In the genomic region with DNA sequence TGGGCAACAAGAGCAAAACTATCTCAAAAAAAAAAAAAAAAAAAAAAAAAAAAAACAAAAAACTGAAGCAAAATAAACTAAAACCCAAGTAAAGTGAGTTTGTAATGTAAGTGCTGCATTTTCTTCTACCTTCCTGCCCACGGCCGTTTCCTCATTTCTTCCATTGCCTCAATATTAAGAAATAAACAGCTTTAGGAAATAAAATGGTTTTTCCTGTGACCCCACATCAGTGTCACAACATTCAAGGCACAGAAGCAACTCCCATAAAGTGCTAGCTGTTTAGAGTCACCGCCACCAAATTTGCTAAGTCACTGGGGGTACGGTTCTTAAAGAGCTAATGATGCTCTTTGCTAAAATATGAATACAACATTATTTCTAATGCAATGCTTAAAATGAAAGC, we compare ENCODE assay signal across 8 cellular contexts. TPM values are rescaled to one million over a fixed set of nuclear protein-coding genes. Genes with fewer than 3 reads are reported as not detected.
A peak's percentile ranks its signal among the peaks of the same experiment; 100 is the strongest.
DNase-seq lines count a peak whose midpoint lies in the region; ATAC-seq, FAIRE-seq and TF ChIP-seq lines count a peak whose summit lies in the region.

No MANE protein-coding gene starts in this region.

- no peaks in the 10 kb centered on the region for H3K27me3 ChIP-seq in SJSA1 (replicated peaks)
- H3K27me3 ChIP-seq in skeletal muscle tissue (ENCODE audit: control insufficient read depth in 3 of 3, insufficient read depth in 3 of 3, low read length in 3 of 3) = no peaks in the 10 kb centered on the region

- H3K4me1 Mint-ChIP-seq in HFFc6 (ENCODE audit: low read depth) (peaks cover 67% of the 10 kb centered on the region), endothelial cell (ENCODE audit: unreplicated experiment) (peaks cover 43% of the 10 kb centered on the region)

- H3K36me3 ChIP-seq in SJSA1 = peaks cover 56% of the 10 kb centered on the region
- H3K36me3 ChIP-seq in skeletal muscle tissue (ENCODE audit: control insufficient read depth in 3 of 3, insufficient read depth in 3 of 3, low read length in 3 of 3) = peaks cover 0 to 2% (median 0%) of the 10 kb centered on the region in 3 donors

- TF ChIP-seq CTCF in HFFc6 (IDR thresholded peaks at IDR 0.05) (no peak), endothelial cell (IDR thresholded peaks at IDR 0.05; ENCODE audit: unreplicated experiment) (no peak)

- H3K4me1 ChIP-seq in SJSA1 (replicated peaks) (peaks cover 45% of the 10 kb centered on the region), skeletal muscle tissue (ENCODE audit: control insufficient read depth in 3 of 3, insufficient read depth in 3 of 3, low read length in 3 of 3) (peaks cover 61 to 67% (median 66%) of the 10 kb centered on the region in 3 donors)

- H3K9ac ChIP-seq in skeletal muscle tissue (ENCODE audit: low read depth in 1 of 3, low read length in 3 of 3) = peak overlapping the region; percentile 82 to 99 (median 96)

- H3K4me3 Mint-ChIP-seq in HFFc6 (peak overlapping the region; percentile 99), endothelial cell (ENCODE audit: unreplicated experiment) (peak overlapping the region; percentile 58)

- H3K4me3 ChIP-seq in SJSA1 (peak overlapping the region; percentile 76), skeletal muscle tissue (ENCODE audit: low read length in 3 of 3) (peak overlapping the region; percentile 59 to 91 (median 84))

- H3K36me3 Mint-ChIP-seq in HFFc6 (ENCODE audit: low read depth) (peaks cover 50% of the 10 kb centered on the region), endothelial cell (ENCODE audit: low read depth, unreplicated experiment) (peaks cover 22% of the 10 kb centered on the region)

- no peak for TF ChIP-seq POLR2A in H54 (IDR thresholded peaks at IDR 0.05; ENCODE audit: low read depth, low read length)

- ATAC-seq in left lobe of liver (no peak), HG02884 (IDR thresholded peaks at IDR 0.05; ENCODE audit: unreplicated experiment) (no peak)

- no peak for FAIRE-seq in H54 (lab: Jason Lieb, UNC)

- H3K9me3 Mint-ChIP-seq in HFFc6 = no peaks in the 10 kb centered on the region
- no peaks in the 10 kb centered on the region for H3K9me3 Mint-ChIP-seq in endothelial cell (ENCODE audit: unreplicated experiment)

- no peaks in the 10 kb centered on the region for H3K9me3 ChIP-seq in SJSA1 (replicated peaks)
- H3K9me3 ChIP-seq in skeletal muscle tissue (ENCODE audit: control insufficient read depth in 3 of 3, low read length in 3 of 3) = no peaks in the 10 kb centered on the region

- H3K27ac ChIP-seq in SJSA1 = peak overlapping the region; percentile 69
- peak overlapping the region; percentile 86 for H3K27ac ChIP-seq in skeletal muscle tissue (ENCODE audit: low read depth, low read length)

- DNase-seq in HFFc6 (no peak), SJSA1 (ENCODE audit: low read depth in 1 of 2, low spot score in 2 of 2) (no peak), endothelial cell (ENCODE audit: low spot score) (no peak), H54 (ENCODE audit: insufficient read length, low spot score) (no peak), C1 segment of cervical spinal cord (lab: John Stamatoyannopoulos, UW) (no peak), left lobe of liver (ENCODE audit: low spot score) (no peak)

- H3K27ac Mint-ChIP-seq in HFFc6 (peak overlapping the region; percentile 98), endothelial cell (ENCODE audit: unreplicated experiment) (no peak overlapping the region)

- peaks cover 15% of the 10 kb centered on the region for H3K27me3 Mint-ChIP-seq in HFFc6 (ENCODE audit: insufficient read depth)
- H3K27me3 Mint-ChIP-seq in endothelial cell (ENCODE audit: unreplicated experiment) = peaks cover 7% of the 10 kb centered on the region

RNA-seq across cellular contexts. Expression of a gene that starts 3.3 kb away (rescaled TPM):
- 1,000 to 10,000 TPM; 2,533 to 2,832 (median 2,656) TPM for total RNA-seq in HFFc6 (2021; fragmentation: NEBNext Ultra II Directional; extraction: Animal tissue kit (Norgen Biotek cat#: 25700))
- total RNA-seq in SJSA1 (2014; rRNA removed; shearing (Covaris generic)) = 1,365 and 1,516 TPM in 2 replicates
- total RNA-seq in endothelial cell (ENCODE audit: unreplicated experiment) (604 TPM), skeletal muscle tissue (769 TPM), left lobe of liver (31.0 TPM)

RNA-seq across cellular contexts. Expression of a gene that starts 30.1 kb away (rescaled TPM):
- total RNA-seq in HFFc6 (2021; fragmentation: NEBNext Ultra II Directional; extraction: Animal tissue kit (Norgen Biotek cat#: 25700)) = under 1 TPM in 1 of 6 experiments, not detected in 5; 0.14 TPM
- total RNA-seq in SJSA1 (2014; rRNA removed; shearing (Covaris generic)) = 0.16 TPM in 1 of 2 replicates, not detected in the other
- 0.31 TPM for total RNA-seq in endothelial cell (ENCODE audit: unreplicated experiment)
- total RNA-seq in skeletal muscle tissue = 2.1 TPM
- total RNA-seq in left lobe of liver = not detected

RNA-seq across cellular contexts. Expression of a gene that starts 44.6 kb away (rescaled TPM):
- total RNA-seq in HFFc6 (2021; fragmentation: NEBNext Ultra II Directional; extraction: Animal tissue kit (Norgen Biotek cat#: 25700)) = 10 to 100 TPM; 21.6 to 27.8 (median 24.6) TPM
- 18.8 and 35.6 TPM in 2 replicates for total RNA-seq in SJSA1 (2014; rRNA removed; shearing (Covaris generic))
- total RNA-seq in endothelial cell (ENCODE audit: unreplicated experiment) = 77.4 TPM
- total RNA-seq in skeletal muscle tissue = 13.0 TPM
- total RNA-seq in left lobe of liver = 20.1 TPM

Comparison
In these comparisons a context has a peak if more than half of its experiments do, and no peak if none do; other contexts are left out.
1. RNA of a gene that starts 3.3 kb away (total RNA-seq): 2,533 to 2,832 TPM in HFFc6, 1,365 to 1,516 TPM in SJSA1, 769 TPM in skeletal muscle tissue (single experiment) and 604 TPM in endothelial cell (single experiment); 31.0 TPM in left lobe of liver (single experiment); every median in the first group is over 10 times any median in the second.